31 cellular contexts compared by ENCODE assay signal in genomic region chr6:117311310-117311709, GRCh38. TPM values are rescaled to one million over a fixed set of nuclear protein-coding genes. Genes with fewer than 3 reads are reported as not detected.
DNase-seq lines count a peak whose midpoint lies in the region; ATAC-seq, FAIRE-seq and TF ChIP-seq lines count a peak whose summit lies in the region.
"Had no signal": no experiment of that assay in that cellular context is flagged by ENCODE, and none has a peak within 500 bp of the region (broad histone marks: within the 10 kb centered on the region; RNA-seq: fewer than 3 reads in every experiment).

No MANE protein-coding gene starts in this region.

- no peak overlapping the region for H2BK20ac ChIP-seq in IMR-90 (ENCODE audit: low read depth, low read length)

- no peak overlapping the region for H3K9ac ChIP-seq in HepG2 (ENCODE audit: insufficient read depth, low read depth, low read length)
- no peak overlapping the region for H3K9ac ChIP-seq in IMR-90 (ENCODE audit: low read depth, low read length)
- H3K9ac ChIP-seq in neural progenitor cell, result no peak overlapping the region
- H3K9ac ChIP-seq: BLaER1 had no signal

- DNase-seq in HepG2 (ENCODE audit: low spot score) (no peak), right lobe of liver (no peak), IMR-90 (no peak), neural progenitor cell (ENCODE audit: low spot score) (no peak), mucosa of gallbladder (ENCODE audit: low spot score) (no peak)
- DNase-seq: ACHN; BE2C; C1 segment of cervical spinal cord; CD4-positive, alpha-beta memory T cell; CD4-positive, CD25-positive, alpha-beta regulatory T cell; CD8-positive, alpha-beta memory T cell; COR-L47; DMS 273 treated with DMSO at 0.1 percent for 48 hours; DMS153; DMS53; DMS79; DND-41; EL; GDM1 had no signal

- H3K4me1 Mint-ChIP-seq in neural progenitor cell, result peaks cover 11% of the 10 kb centered on the region
- H3K4me1 Mint-ChIP-seq: CD14-positive monocyte; CD4-positive, alpha-beta memory T cell; CD4-positive, CD25-positive, alpha-beta regulatory T cell; CD8-positive, alpha-beta memory T cell had no signal

- peaks cover 0 to 1% of the 10 kb centered on the region in 2 experiments; a peak in 2 of 5 replicates for H3K27me3 ChIP-seq in HepG2 (ENCODE audit: control insufficient read depth in 1 of 2, insufficient read depth in 2 of 2, low read length in 2 of 2)
- H3K27me3 ChIP-seq in right lobe of liver, result no peaks in the 10 kb centered on the region
- no peaks in the 10 kb centered on the region for H3K27me3 ChIP-seq in IMR-90 (ENCODE audit: control insufficient read depth, insufficient read depth, low read length)
- H3K27me3 ChIP-seq in neural progenitor cell, result no peaks in the 10 kb centered on the region
- H3K27me3 ChIP-seq: BE2C, BLaER1 had no signal

- H2AK9ac ChIP-seq in IMR-90 (replicated peaks; ENCODE audit: low read depth, low read length, poor library complexity), result no peak overlapping the region

- TF ChIP-seq CTCF in HepG2 (CRISPR knock-in tag; IDR thresholded peaks at IDR 0.05) (no peak), right lobe of liver (IDR thresholded peaks at IDR 0.05) (no peak), IMR-90 (conservative IDR thresholded peaks at IDR 0.05; ENCODE audit: low read depth, low read length) (no peak), neural progenitor cell (IDR thresholded peaks at IDR 0.05) (no peak)

- H3K9me1 ChIP-seq in IMR-90 (ENCODE audit: insufficient read depth, low read length), result no peaks in the 10 kb centered on the region

- H3K4me3 ChIP-seq in HepG2 (replicated peaks in 1 of 3; ENCODE audit: insufficient read depth in 1 of 3, low read depth in 2 of 3, low read length in 3 of 3), result no peak overlapping the region
- H3K4me3 ChIP-seq in right lobe of liver, result no peak overlapping the region
- H3K4me3 ChIP-seq in IMR-90 (ENCODE audit: insufficient read depth, low read depth, low read length), result no peak overlapping the region
- H3K4me3 ChIP-seq in neural progenitor cell, result no peak overlapping the region
- H3K4me3 ChIP-seq: BLaER1, GM12878 had no signal

- H4K8ac ChIP-seq in IMR-90 (ENCODE audit: low read depth in 2 of 2, low read length in 2 of 2), result no peak overlapping the region

- dilution Hi-C loops in IMR-90 (cut with HindIII; ENCODE audit: low sequenced_read_pairs, unreplicated experiment), result no loop called here

- no peaks in the 10 kb centered on the region for H3K9me3 ChIP-seq in HepG2 (ENCODE audit: low read length)
- no peaks in the 10 kb centered on the region for H3K9me3 ChIP-seq in right lobe of liver
- no peaks in the 10 kb centered on the region for H3K9me3 ChIP-seq in IMR-90 (ENCODE audit: control insufficient read depth, insufficient read depth, low read length)
- H3K9me3 ChIP-seq in neural progenitor cell (ENCODE audit: low read depth), result no peaks in the 10 kb centered on the region
- H3K9me3 ChIP-seq: BE2C, BLaER1 had no signal

- H3K79me2 ChIP-seq in HepG2 (ENCODE audit: insufficient read depth, low read length) (no peaks in the 10 kb centered on the region), neural progenitor cell (ENCODE audit: low read depth) (no peaks in the 10 kb centered on the region)

- H3K4ac ChIP-seq in IMR-90 (ENCODE audit: low read depth, low read length), result no peak overlapping the region

- H3K14ac ChIP-seq in IMR-90 (replicated peaks; ENCODE audit: low read depth, low read length), result no peak overlapping the region

- TF ChIP-seq EP300 in HepG2 (IDR thresholded peaks at IDR 0.05; ENCODE audit: low read depth in 2 of 2, low read length in 2 of 2) (no peak), HepG2 (CRISPR knock-in tag; IDR thresholded peaks at IDR 0.05; ENCODE audit: borderline replicate concordance) (no peak)

- no peak overlapping the region for H3K56ac ChIP-seq in IMR-90 (ENCODE audit: extremely low read depth, insufficient read depth, low read length)

- FAIRE-seq in HepG2 (lab: Jason Lieb, UNC), result no peak
- FAIRE-seq: GM12878, GM12892, GM19239 had no signal

- H3K18ac ChIP-seq in IMR-90 (ENCODE audit: low read depth, low read length), result no peak overlapping the region

- in situ Hi-C loops in HepG2 (cut with HindIII; ENCODE audit: extremely low pct_ligation_motif_present, low pct_unique_long_range_greater_than_20kb), result loop anchor here (10.0 kb wide), 1 partner anchor 337 kb away; no protein-coding TSS in a partner anchor
- in situ Hi-C loops in IMR-90 (cut with MboI; ENCODE audit: low sequenced_read_pairs), result no loop called here

- H3K79me1 ChIP-seq in IMR-90 (ENCODE audit: low read depth in 1 of 2, low read length in 2 of 2), result no peaks in the 10 kb centered on the region

- POLR2A ChIA-PET in HepG2 (lab: Yijun Ruan, JAX), result no interaction called here
- POLR2A ChIA-PET in IMR-90 (lab: Charles Lee; ENCODE audit: unreplicated experiment), result no interaction called here

- no peak overlapping the region for H3K27ac Mint-ChIP-seq in neural progenitor cell
- H3K27ac Mint-ChIP-seq: CD14-positive monocyte; CD4-positive, alpha-beta memory T cell; CD4-positive, CD25-positive, alpha-beta regulatory T cell; CD8-positive, alpha-beta memory T cell had no signal

- no peaks in the 10 kb centered on the region for H3K9me3 Mint-ChIP-seq in neural progenitor cell
- H3K9me3 Mint-ChIP-seq: CD4-positive, alpha-beta memory T cell had no signal

- no peaks in the 10 kb centered on the region for H3K4me1 ChIP-seq in HepG2 (ENCODE audit: insufficient read depth, low read length)
- no peaks in the 10 kb centered on the region for H3K4me1 ChIP-seq in right lobe of liver
- no peaks in the 10 kb centered on the region for H3K4me1 ChIP-seq in IMR-90 (ENCODE audit: control insufficient read depth, insufficient read depth, low read length)
- H3K4me1 ChIP-seq in neural progenitor cell, result peaks cover 38% of the 10 kb centered on the region
- H3K4me1 ChIP-seq: BE2C, BLaER1 had no signal

- no peak overlapping the region for H3K4me3 Mint-ChIP-seq in neural progenitor cell
- H3K4me3 Mint-ChIP-seq: CD14-positive monocyte; CD4-positive, alpha-beta memory T cell; CD4-positive, CD25-positive, alpha-beta regulatory T cell; CD8-positive, alpha-beta memory T cell had no signal

- TF ChIP-seq POLR2A in HepG2 (IDR thresholded peaks at IDR 0.05; ENCODE audit: insufficient read depth in 1 of 2, low read depth in 2 of 2, low read length in 2 of 2), result no peak
- TF ChIP-seq POLR2A in right lobe of liver (IDR thresholded peaks at IDR 0.05), result no peak
- no peak for TF ChIP-seq POLR2A in IMR-90 (IDR thresholded peaks at IDR 0.05; ENCODE audit: low read depth, low read length)

- H3K27me3 Mint-ChIP-seq in neural progenitor cell (ENCODE audit: insufficient read depth, low read depth), result no peaks in the 10 kb centered on the region

- H4K91ac ChIP-seq in IMR-90 (ENCODE audit: insufficient read depth, low read depth, low read length), result no peak overlapping the region

- WGBS in HepG2 (ENCODE audit: low lambda C conversion rate), result 0% methylated on average over 3 of the region's 3 CpGs
- 70% methylated on average over 3 of the region's 3 CpGs for WGBS in right lobe of liver (ENCODE audit: insufficient coverage, low coverage, low lambda C conversion rate, missing lambda C conversion rate)
- no CpG with 5 or more reads among the region's 3 CpGs for WGBS in IMR-90 (ENCODE audit: extremely low coverage in 2 of 2, insufficient read length in 1 of 2), 2 experiments

- no peak overlapping the region for H2BK120ac ChIP-seq in IMR-90 (ENCODE audit: low read depth, low read length)

- no peak overlapping the region for H2BK15ac ChIP-seq in IMR-90 (ENCODE audit: low read depth, low read length)

- CTCF ChIA-PET in HepG2 (lab: Yijun Ruan, JAX; ENCODE audit: low intra/inter-chr PET ratio, low total read pairs), result no interaction called here
- CTCF ChIA-PET in IMR-90 (lab: Yijun Ruan, JAX), result no interaction called here

- no peak overlapping the region for H3K4me2 ChIP-seq in HepG2 (ENCODE audit: low read depth, low read length)
- H3K4me2 ChIP-seq in IMR-90 (ENCODE audit: low read depth, low read length), result no peak overlapping the region
- no peak overlapping the region for H3K4me2 ChIP-seq in neural progenitor cell
- H3K4me2 ChIP-seq: BLaER1 had no signal

- no TSS peak for BruUV-seq in HepG2 (replicated peaks; lab: Mats Ljungman, UMichigan)
- no TSS peak for BruUV-seq in IMR-90 (replicated peaks; lab: Mats Ljungman, UMichigan)

- intact Hi-C loops in HepG2 (cut with micrococcal nuclease; ENCODE audit: unreplicated experiment), result loop anchor here (10.0 kb wide), 1 partner anchor 427 kb away; no protein-coding TSS in a partner anchor
- intact Hi-C loops in right lobe of liver (cut with DNase I), result no loop called here
- intact Hi-C loops in IMR-90 (cut with micrococcal nuclease), result no loop called here

- no peak overlapping the region for H3K23ac ChIP-seq in IMR-90 (ENCODE audit: low read depth, low read length)

- H3K36me3 Mint-ChIP-seq in neural progenitor cell, result no peaks in the 10 kb centered on the region
- H3K36me3 Mint-ChIP-seq: CD14-positive monocyte; CD4-positive, alpha-beta memory T cell; CD4-positive, CD25-positive, alpha-beta regulatory T cell; CD8-positive, alpha-beta memory T cell had no signal

- no peak overlapping the region for H4K5ac ChIP-seq in IMR-90 (ENCODE audit: low read depth, low read length)

- H3K36me3 ChIP-seq in HepG2 (replicated peaks in 1 of 2; ENCODE audit: control insufficient read depth in 1 of 2, insufficient read depth in 2 of 2, low read length in 2 of 2) (no peaks in the 10 kb centered on the region), right lobe of liver (no peaks in the 10 kb centered on the region), IMR-90 (ENCODE audit: control insufficient read depth, insufficient read depth, low read length) (no peaks in the 10 kb centered on the region), neural progenitor cell (no peaks in the 10 kb centered on the region)
- H3K36me3 ChIP-seq: BE2C, BLaER1 had no signal

- TF ChIP-seq RAD21 in HepG2 (CRISPR knock-in tag; IDR thresholded peaks at IDR 0.05), result no peak
- no peak for TF ChIP-seq RAD21 in IMR-90 (IDR thresholded peaks at IDR 0.05; ENCODE audit: low read length)

- no peak overlapping the region for H3K27ac ChIP-seq in HepG2 (ENCODE audit: extremely low read length, insufficient read depth, low read length)
- H3K27ac ChIP-seq in right lobe of liver, result no peak overlapping the region
- H3K27ac ChIP-seq in IMR-90 (ENCODE audit: insufficient read depth, low read length), result no peak overlapping the region
- peak overlapping the region; percentile 18 for H3K27ac ChIP-seq in neural progenitor cell
- H3K27ac ChIP-seq: 22Rv1, BLaER1 had no signal

- H2BK5ac ChIP-seq in IMR-90 (ENCODE audit: low read depth, low read length, poor library complexity, severe bottlenecking), result no peak overlapping the region

- H2AFZ ChIP-seq in HepG2 (ENCODE audit: low read length), result no peak overlapping the region
- H2AFZ ChIP-seq in IMR-90 (replicated peaks; ENCODE audit: low read length, poor library complexity), result no peak overlapping the region
- H2AFZ ChIP-seq in neural progenitor cell (replicated peaks), result no peak overlapping the region

- no peaks in the 10 kb centered on the region for H4K20me1 ChIP-seq in HepG2 (ENCODE audit: insufficient read depth, low read length)
- H4K20me1 ChIP-seq in IMR-90 (ENCODE audit: insufficient read depth, low read length), result no peaks in the 10 kb centered on the region
- no peaks in the 10 kb centered on the region for H4K20me1 ChIP-seq in neural progenitor cell (ENCODE audit: low read depth)
- H4K20me1 ChIP-seq: BLaER1 had no signal

- ATAC-seq in HepG2 (no peak), right lobe of liver (no peak), IMR-90 (ENCODE audit: low read depth) (no peak), GM18498 (IDR thresholded peaks at IDR 0.05; ENCODE audit: unreplicated experiment) (no peak)
- ATAC-seq: GM12878 had no signal

- peaks cover 27% of the 10 kb centered on the region for H3F3A ChIP-seq in neural progenitor cell (ENCODE audit: low read depth)

- no peak overlapping the region for H2AK5ac ChIP-seq in IMR-90 (ENCODE audit: low read depth, low read length)

RNA-seq across cellular contexts. Expression of gene VGLL2, which starts 46.0 kb away (rescaled TPM):
- total RNA-seq in HepG2 (2016; rRNA removed; fragmentation: Illumina TruSeq; extraction: Trizol) (not detected in 2 replicates), right lobe of liver (not detected), IMR-90 (2012; rRNA removed) (not detected in 2 replicates), neural progenitor cell (ENCODE audit: low replicate concordance) (not detected in 2 replicates), mucosa of gallbladder (not detected)
- not detected in 2 replicates for total RNA-seq in HepG2 (2016; cell fraction: cytosol; rRNA removed; fragmentation: Illumina TruSeq; extraction: Trizol; ENCODE audit: low read depth)
- not detected in 2 replicates for total RNA-seq in HepG2 (2016; cell fraction: insoluble cytoplasmic fraction; rRNA removed; fragmentation: Illumina TruSeq; extraction: Trizol)
- total RNA-seq in HepG2 (2016; cell fraction: membrane; rRNA removed; fragmentation: Illumina TruSeq; extraction: Trizol), result not detected in 2 replicates
- total RNA-seq in HepG2 (2016; cell fraction: nucleus; rRNA removed; fragmentation: Illumina TruSeq; extraction: Trizol), result not detected in 2 replicates
- polyA plus RNA-seq in HepG2 (2011; rRNA removed) (not detected in 2 replicates), IMR-90 (2012; rRNA removed) (not detected in 2 replicates)
- polyA plus RNA-seq in HepG2 (2011; cell fraction: cytosol; rRNA removed), result not detected in 2 replicates
- polyA plus RNA-seq in HepG2 (2011; cell fraction: nucleus; rRNA removed), result not detected in 2 replicates
- not detected in 2 replicates for polyA plus RNA-seq in HepG2 (2012)
- not detected in 2 replicates for polyA plus RNA-seq in HepG2 (2016; cell fraction: cytosol; fragmentation: Illumina TruSeq; extraction: Trizol; ENCODE audit: low read depth)
- not detected in 2 replicates for polyA plus RNA-seq in HepG2 (2016; cell fraction: insoluble cytoplasmic fraction; fragmentation: Illumina TruSeq; extraction: Trizol; ENCODE audit: low read depth)
- not detected in 2 replicates for polyA plus RNA-seq in HepG2 (2016; cell fraction: membrane; fragmentation: Illumina TruSeq; extraction: Trizol; ENCODE audit: low read depth)
- polyA plus RNA-seq in HepG2 (2016; cell fraction: nucleus; fragmentation: Illumina TruSeq; extraction: Trizol; ENCODE audit: insufficient read depth, low read depth), result not detected in 2 replicates
- polyA minus RNA-seq in HepG2 (2011; rRNA and poly(A)+ RNA removed; ENCODE audit: low replicate concordance), result not detected in 2 replicates
- not detected in 2 replicates for polyA minus RNA-seq in HepG2 (2011; cell fraction: cytosol; rRNA and poly(A)+ RNA removed)
- not detected in 2 replicates for polyA minus RNA-seq in HepG2 (2011; cell fraction: nucleus; rRNA and poly(A)+ RNA removed)
- not detected in 2 replicates for polyA plus RNA-seq in IMR-90 (2012; cell fraction: cytosol; rRNA removed)
- polyA plus RNA-seq in IMR-90 (2012; cell fraction: nucleus; rRNA removed; ENCODE audit: low replicate concordance), result not detected in 2 replicates
- total RNA-seq: A172; A673; CD4-positive, alpha-beta memory T cell; CD4-positive, CD25-positive, alpha-beta regulatory T cell; CD8-positive, alpha-beta memory T cell; Daoy; G401; GM12878 had no signal
- polyA plus RNA-seq: AG04450; CD14-positive monocyte; CD4-positive, alpha-beta memory T cell; CD4-positive, CD25-positive, alpha-beta regulatory T cell; CD8-positive, alpha-beta memory T cell; GM12878 had no signal
